8 cellular contexts compared by ENCODE assay signal in the genomic region with DNA sequence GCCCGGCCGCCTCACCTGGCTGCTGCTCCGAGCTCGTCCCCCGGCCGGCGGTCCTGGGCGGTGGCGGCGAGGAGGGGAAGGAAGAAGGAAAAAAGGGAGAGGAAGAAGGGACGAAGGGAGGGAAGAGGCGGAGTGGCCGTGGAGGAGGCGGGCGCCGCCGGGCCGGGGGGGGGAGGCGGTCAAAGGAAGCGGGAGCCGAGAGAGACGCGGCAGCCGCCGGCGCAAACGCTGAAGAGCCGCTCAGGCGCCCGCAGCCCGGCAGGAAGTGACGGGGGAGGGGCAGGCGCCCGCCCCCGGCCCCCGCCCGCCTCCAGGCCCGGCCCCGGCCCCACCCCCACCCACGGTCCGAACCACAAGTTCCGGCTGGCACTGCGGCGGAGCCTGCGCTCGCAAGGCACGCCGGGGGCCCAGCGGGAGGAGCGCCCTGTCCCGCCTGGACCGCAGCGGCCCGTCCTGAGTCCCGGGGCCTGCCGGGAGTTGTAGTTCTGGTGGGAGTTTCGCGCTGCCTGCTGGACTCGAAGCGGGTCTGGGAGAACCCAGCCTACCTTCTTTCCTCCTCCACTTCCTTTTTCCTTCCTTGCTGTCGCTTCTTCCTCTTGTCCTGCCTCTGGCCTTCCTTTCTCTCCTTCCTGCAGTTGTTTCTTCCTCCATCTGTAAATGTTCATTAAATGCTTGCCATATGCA. TPM values are rescaled to one million over a fixed set of nuclear protein-coding genes. Genes with fewer than 3 reads are reported as not detected.
DNase-seq lines count a peak whose midpoint lies in the region; ATAC-seq, FAIRE-seq and TF ChIP-seq lines count a peak whose summit lies in the region.

A gene with protein sequence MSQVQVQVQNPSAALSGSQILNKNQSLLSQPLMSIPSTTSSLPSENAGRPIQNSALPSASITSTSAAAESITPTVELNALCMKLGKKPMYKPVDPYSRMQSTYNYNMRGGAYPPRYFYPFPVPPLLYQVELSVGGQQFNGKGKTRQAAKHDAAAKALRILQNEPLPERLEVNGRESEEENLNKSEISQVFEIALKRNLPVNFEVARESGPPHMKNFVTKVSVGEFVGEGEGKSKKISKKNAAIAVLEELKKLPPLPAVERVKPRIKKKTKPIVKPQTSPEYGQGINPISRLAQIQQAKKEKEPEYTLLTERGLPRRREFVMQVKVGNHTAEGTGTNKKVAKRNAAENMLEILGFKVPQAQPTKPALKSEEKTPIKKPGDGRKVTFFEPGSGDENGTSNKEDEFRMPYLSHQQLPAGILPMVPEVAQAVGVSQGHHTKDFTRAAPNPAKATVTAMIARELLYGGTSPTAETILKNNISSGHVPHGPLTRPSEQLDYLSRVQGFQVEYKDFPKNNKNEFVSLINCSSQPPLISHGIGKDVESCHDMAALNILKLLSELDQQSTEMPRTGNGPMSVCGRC (minus strand): TSS at position 234 of the 684 bp plus-strand sequence. CDS start 22,133 bp downstream, outside the sequence.

- no peaks in the 10 kb centered on the region for H3K36me3 Mint-ChIP-seq in T-cell

- TF ChIP-seq POLR2A in GM12892 (IDR thresholded peaks at IDR 0.05; ENCODE audit: low read depth, low read length) (peak; percentile 61; the same call in 1 of the 2 replicates), tibial nerve (IDR thresholded peaks at IDR 0.05) (peak; percentile 45 to 66)

- WGBS in adipose tissue, 3 donors: 0 to 1% (median 1%) methylated on average over 32 to 61 of the region's 61 CpGs
- no CpG with 5 or more reads among the region's 61 CpGs for WGBS in trophoblast cell (ENCODE audit: extremely low coverage, insufficient coverage, insufficient read length)
- WGBS in tibial nerve, 2 donors: 0 to 2% methylated on average over 40 to 41 of the region's 61 CpGs

- H3K4me3 ChIP-seq in trophoblast cell (ENCODE audit: low read depth, low read length) (peak within 1 kb of the TSS; percentile 89), tibial nerve (peak within 1 kb of the TSS; percentile 64 to 90 (median 87))

- TF ChIP-seq EP300 in tibial nerve (IDR thresholded peaks at IDR 0.05): peak; percentile 85

- no peak within 1 kb of the TSS for H2AK5ac ChIP-seq in trophoblast cell (ENCODE audit: low read length)

- no peaks in the 10 kb centered on the region for H3K9me3 ChIP-seq in trophoblast cell (ENCODE audit: insufficient read depth, low read depth, low read length)
- H3K9me3 ChIP-seq in tibial nerve: no peaks in the 10 kb centered on the region

- H3K4me1 ChIP-seq in trophoblast cell (ENCODE audit: control insufficient read depth in 1 of 2, insufficient read depth in 2 of 2, low read length in 2 of 2) (no peaks in the 10 kb centered on the region), tibial nerve (peaks cover 0 to 36% (median 7%) of the 10 kb centered on the region in 4 donors)

- H3K27ac Mint-ChIP-seq in T-cell: peak within 1 kb of the TSS; percentile 88 to 93

- H3K9me3 Mint-ChIP-seq in T-cell: no peaks in the 10 kb centered on the region

- intact Hi-C loops in cardiac septum (cut with DNase I): loop anchor here (1.0 to 10.0 kb wide), 3 partner anchors 31 to 90 kb away; a partner anchor contains a TSS

- H3K36me3 ChIP-seq in trophoblast cell (ENCODE audit: control insufficient read depth in 1 of 2, insufficient read depth in 2 of 2, low read length in 2 of 2) (peaks cover 2 to 5% of the 10 kb centered on the region in 2 experiments), tibial nerve (no peaks in the 10 kb centered on the region)

- H3K14ac ChIP-seq in trophoblast cell (ENCODE audit: low read length): peak within 1 kb of the TSS; percentile 96

- H3K27ac ChIP-seq in adipose tissue (ENCODE audit: low read depth, low read length): no peak within 1 kb of the TSS
- peak within 1 kb of the TSS; percentile 88 for H3K27ac ChIP-seq in trophoblast cell (ENCODE audit: low read depth, low read length)
- peak within 1 kb of the TSS; percentile 79 to 94 (median 91) for H3K27ac ChIP-seq in tibial nerve

- peak within 1 kb of the TSS; percentile 85 for H3K9ac ChIP-seq in trophoblast cell (ENCODE audit: low read length)

- peak within 1 kb of the TSS; percentile 89 for H4K12ac ChIP-seq in trophoblast cell (ENCODE audit: low read depth, low read length)

- peak within 1 kb of the TSS; percentile 87 for H2BK120ac ChIP-seq in trophoblast cell (ENCODE audit: insufficient read depth, low read length, poor library complexity)

- peaks cover 40 to 43% (median 40%) of the 10 kb centered on the region in 3 donors for H3K4me1 Mint-ChIP-seq in T-cell

- H2AFZ ChIP-seq in trophoblast cell (ENCODE audit: insufficient read depth, low read length, poor library complexity): peak within 1 kb of the TSS; percentile 98

- CTCF ChIA-PET in T-cell (lab: Charles Lee): interaction anchor here (0.6 to 3.1 kb wide), 7 partner anchors 29 to 88 kb away, joined by 3 to 14 read pairs (median 4); a partner anchor contains a TSS

- H2BK12ac ChIP-seq in trophoblast cell (ENCODE audit: low read length): no peak within 1 kb of the TSS

- peak within 1 kb of the TSS; percentile 87 to 89 (median 87) for H3K4me3 Mint-ChIP-seq in T-cell

- H3K23ac ChIP-seq in trophoblast cell (ENCODE audit: low read length): peak within 1 kb of the TSS; percentile 25

- H3K27me3 ChIP-seq in trophoblast cell (ENCODE audit: insufficient read depth, low read length): no peaks in the 10 kb centered on the region
- no peaks in the 10 kb centered on the region for H3K27me3 ChIP-seq in tibial nerve

- peak within 1 kb of the TSS; percentile 97 for H3K18ac ChIP-seq in trophoblast cell (ENCODE audit: low read length)

- ATAC-seq in HG02840 (IDR thresholded peaks at IDR 0.05; ENCODE audit: low FRiP score, unreplicated experiment) (peak; percentile 77), T-cell (replicated peaks in 1 of 4) (peak; percentile 94 to 97 (median 94))

- peak within 1 kb of the TSS; percentile 95 for H4K8ac ChIP-seq in trophoblast cell (ENCODE audit: low read depth, low read length)

- peak in 1 of 5 experiments; percentile 22 for TF ChIP-seq CTCF in tibial nerve (IDR thresholded peaks at IDR 0.05)

- H2BK5ac ChIP-seq in trophoblast cell (ENCODE audit: low read depth, low read length, poor library complexity): peak within 1 kb of the TSS; percentile 96

- FAIRE-seq in GM12892 (lab: Jason Lieb, UNC): peak; percentile 91

- H4K91ac ChIP-seq in trophoblast cell (ENCODE audit: low read depth, low read length): peak within 1 kb of the TSS; percentile 94

- peak; percentile 98 for DNase-seq in GM12892 (ENCODE audit: insufficient read length)
- peak; percentile 98 for DNase-seq in NCI-H146 (lab: John Stamatoyannopoulos, UW)
- DNase-seq in T-cell: peak; percentile 84 to 94 (median 91)
- peak; percentile 99 for DNase-seq in cardiac septum (ENCODE audit: low spot score)
- DNase-seq in trophoblast cell: peak; percentile 96 to 97
- peak; percentile 85 for DNase-seq in tibial nerve (ENCODE audit: low spot score in 2 of 2)

- peaks cover 8% of the 10 kb centered on the region for H3K79me1 ChIP-seq in trophoblast cell (ENCODE audit: low read length)

- peak within 1 kb of the TSS; percentile 95 for H3K4ac ChIP-seq in trophoblast cell (ENCODE audit: low read depth, low read length)

- no peaks in the 10 kb centered on the region for H3K27me3 Mint-ChIP-seq in T-cell

- POLR2A ChIA-PET in T-cell (lab: Charles Lee): no interaction called here

- H3K4me2 ChIP-seq in trophoblast cell (ENCODE audit: low read length): peak within 1 kb of the TSS; percentile 95

- peaks cover 21% of the 10 kb centered on the region for H3K79me2 ChIP-seq in trophoblast cell (ENCODE audit: control insufficient read depth, insufficient read depth, low read length, poor library complexity)

RNA-seq across cellular contexts. Expression of the gene that starts here (rescaled TPM):
- 33.3 TPM for polyA plus RNA-seq in GM12892 (2012; ENCODE audit: missing spikeins)
- 10 to 100 TPM; 39.3 to 52.8 (median 43.6) TPM for total RNA-seq in T-cell
- 10 to 100 TPM; 32.0 to 44.1 (median 39.7) TPM for polyA plus RNA-seq in adipose tissue
- total RNA-seq in cardiac septum: 80.8 TPM
- polyA plus RNA-seq in trophoblast cell (2013): 90.8 and 93.2 TPM in 2 replicates
- 10 to 100 TPM; 64.2 to 79.8 (median 70.9) TPM for total RNA-seq in tibial nerve
